ENCODE assay signal across 26 cellular contexts in the genomic region with DNA sequence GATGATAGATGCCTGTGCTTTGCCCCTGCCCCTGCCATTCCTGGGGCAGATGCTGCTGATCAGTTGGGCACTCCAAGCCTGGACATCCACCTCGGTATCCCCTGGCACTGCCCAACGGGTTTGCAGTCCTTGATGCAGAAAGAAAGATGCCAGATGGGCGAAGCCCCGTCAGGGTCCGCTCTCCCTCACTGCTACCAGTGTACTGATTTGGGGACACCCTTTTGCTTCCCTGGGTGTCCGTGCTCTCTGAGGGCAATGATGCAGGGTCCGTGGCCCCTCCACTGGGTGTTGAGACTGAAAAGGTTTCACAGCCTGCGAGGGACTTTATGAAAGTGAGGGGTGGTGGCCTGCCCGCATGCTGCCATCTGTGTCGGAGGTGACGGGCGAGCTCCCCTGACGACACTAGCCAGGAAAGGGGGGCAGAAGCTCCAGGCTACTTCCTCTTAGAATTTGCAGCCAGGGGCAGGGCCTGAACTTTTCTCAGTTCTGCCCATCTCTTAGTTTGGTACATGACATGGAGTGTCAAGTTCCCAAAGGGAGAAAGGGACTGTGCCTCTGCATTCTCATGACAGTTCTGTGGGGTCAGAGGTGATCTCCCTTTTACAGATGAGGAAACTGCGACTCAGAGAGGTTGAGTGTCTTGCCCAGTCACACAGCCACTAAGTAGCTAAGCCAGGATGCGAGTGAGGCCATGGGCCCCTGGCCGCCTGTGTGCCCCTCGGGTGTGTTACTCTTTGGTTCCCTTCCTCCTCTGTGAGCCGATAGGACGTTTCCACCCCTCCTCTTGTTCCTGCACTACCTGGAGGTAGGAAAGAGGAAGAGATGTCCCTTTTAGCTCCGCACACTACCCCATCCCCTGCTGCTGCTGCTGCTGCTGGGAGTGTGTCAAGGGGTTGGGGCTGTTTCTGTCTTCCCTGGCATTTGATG.
DNase-seq lines count a peak whose midpoint lies in the region; ATAC-seq and TF ChIP-seq lines count a peak whose summit lies in the region.
"Had no signal": no experiment of that assay in that cellular context is flagged by ENCODE, and none has a peak within 500 bp of the region (broad histone marks: within the 10 kb centered on the region; RNA-seq: fewer than 3 reads in every experiment).

No MANE protein-coding gene starts in this region.

- H3K27ac ChIP-seq in RWPE2 (ENCODE audit: poor library complexity, severe bottlenecking) (peak overlapping the region; percentile 77), aorta (ENCODE audit: low read depth in 1 of 2, low read length in 2 of 2) (no peak overlapping the region)
- H3K27ac ChIP-seq: 22Rv1, foreskin keratinocyte, hepatocyte, left ventricle myocardium inferior, psoas muscle had no signal

- H3K4me1 ChIP-seq in RWPE2 (ENCODE audit: insufficient read depth, poor library complexity, severe bottlenecking) (peaks cover 32% of the 10 kb centered on the region), aorta (ENCODE audit: control insufficient read depth in 1 of 2, insufficient read depth in 2 of 2, low read length in 2 of 2) (no peaks in the 10 kb centered on the region)
- H3K4me1 ChIP-seq: psoas muscle had no signal

- H3K4me3 ChIP-seq in RWPE2 (ENCODE audit: severe bottlenecking) (no peak overlapping the region), aorta (ENCODE audit: low read length in 2 of 2) (no peak overlapping the region)
- H3K4me3 ChIP-seq: hepatocyte, left ventricle myocardium inferior, psoas muscle had no signal

- H3K36me3 Mint-ChIP-seq in T-helper 1 cell treated with Interleukin-12 subunit alpha and Interleukin-12 subunit beta and Interleukin-4 antibody, amounts not matched to agents 30 μg/mL and 1 μg/mL, for 36 hours (ENCODE audit: low read depth) = peaks cover 16% of the 10 kb centered on the region
- H3K36me3 Mint-ChIP-seq in central memory CD8-positive, alpha-beta T cell (ENCODE audit: insufficient read depth) = peaks cover 20% of the 10 kb centered on the region
- H3K36me3 Mint-ChIP-seq in stimulated activated effector memory CD8-positive, alpha-beta T cell treated with anti-CD3 and anti-CD28 coated beads, Interleukin-12 subunit alpha, Interleukin-12 subunit beta, amount 100 ng/mL, for 72 hours = peaks cover 20% of the 10 kb centered on the region

- peak overlapping the region; percentile 41 for H3K27ac Mint-ChIP-seq in T-helper 1 cell treated with Interleukin-12 subunit alpha and Interleukin-12 subunit beta and Interleukin-4 antibody, amounts not matched to agents 30 μg/mL and 1 μg/mL, for 36 hours
- H3K27ac Mint-ChIP-seq in central memory CD8-positive, alpha-beta T cell (ENCODE audit: low read depth) = peak overlapping the region; percentile 83
- peak overlapping the region; percentile 54 for H3K27ac Mint-ChIP-seq in stimulated activated effector memory CD8-positive, alpha-beta T cell treated with anti-CD3 and anti-CD28 coated beads, Interleukin-12 subunit alpha, Interleukin-12 subunit beta, amount 100 ng/mL, for 72 hours
- H3K27ac Mint-ChIP-seq: activated CD4-positive, alpha-beta T cell treated with anti-CD3 and anti-CD28 coated beads, Interleukin-2, amount 10 ng/mL, durations not matched to agents 24 days and 14 days; mesothelial cell of epicardium; type B pancreatic cell had no signal

- peaks cover 10% of the 10 kb centered on the region for H3K9me3 ChIP-seq in RWPE2 (ENCODE audit: severe bottlenecking)
- no peaks in the 10 kb centered on the region for H3K9me3 ChIP-seq in aorta (ENCODE audit: control insufficient read depth, low read length)
- H3K9me3 ChIP-seq: left ventricle myocardium inferior, psoas muscle had no signal

- no peak for DNase-seq in T-helper 1 cell
- no peak for DNase-seq in RWPE2 (ENCODE audit: low spot score)
- DNase-seq in central memory CD8-positive, alpha-beta T cell (ENCODE audit: low spot score in 2 of 2) = no peak
- no peak for DNase-seq in stimulated activated effector memory CD8-positive, alpha-beta T cell treated with anti-CD3 and anti-CD28 coated beads, Interleukin-12 subunit alpha, Interleukin-12 subunit beta, amount 100 ng/mL, for 72 hours (ENCODE audit: low spot score in 2 of 2)
- no peak for DNase-seq in occipital lobe (lab: John Stamatoyannopoulos, UW)
- DNase-seq in aorta = no peak
- DNase-seq: activated CD4-positive, alpha-beta T cell treated with anti-CD3 and anti-CD28 coated beads, Interleukin-2, amount 10 ng/mL, durations not matched to agents 24 days and 14 days; activated CD8-positive, alpha-beta memory T cell treated with anti-CD3 and anti-CD28 coated beads, Interleukin-2, amount 50 U/mL, for 4 hours; amygdala; EL; foreskin keratinocyte; GOT3; left ventricle myocardium inferior; NCI-H1105 treated with DMSO at 0.1 percent for 48 hours; NCI-H2081 treated with DMSO at 0.1 percent for 48 hours; NCI-H82; psoas muscle; Right ventricle myocardium superior had no signal

- no peak for ATAC-seq in RWPE2 (ENCODE audit: low read depth)
- ATAC-seq in central memory CD8-positive, alpha-beta T cell (replicated peaks; ENCODE audit: extremely low read depth, poor library complexity, severe bottlenecking) = no peak
- no peak for ATAC-seq in stimulated activated effector memory CD8-positive, alpha-beta T cell treated with anti-CD3 and anti-CD28 coated beads, Interleukin-12 subunit alpha, Interleukin-12 subunit beta, amount 100 ng/mL, for 72 hours
- ATAC-seq in aorta (ENCODE audit: low FRiP score) = no peak
- no peak for ATAC-seq in GM18858 (IDR thresholded peaks at IDR 0.05; ENCODE audit: unreplicated experiment)
- ATAC-seq: foreskin keratinocyte, HepG2, psoas muscle had no signal

- H3K4me1 Mint-ChIP-seq in T-helper 1 cell treated with Interleukin-12 subunit alpha and Interleukin-12 subunit beta and Interleukin-4 antibody, amounts not matched to agents 30 μg/mL and 1 μg/mL, for 36 hours (ENCODE audit: low read depth) = peaks cover 15% of the 10 kb centered on the region
- H3K4me1 Mint-ChIP-seq in central memory CD8-positive, alpha-beta T cell = peaks cover 35% of the 10 kb centered on the region
- peaks cover 38% of the 10 kb centered on the region for H3K4me1 Mint-ChIP-seq in stimulated activated effector memory CD8-positive, alpha-beta T cell treated with anti-CD3 and anti-CD28 coated beads, Interleukin-12 subunit alpha, Interleukin-12 subunit beta, amount 100 ng/mL, for 72 hours
- H3K4me1 Mint-ChIP-seq: mesothelial cell of epicardium, neural crest cell had no signal

- H3K36me3 ChIP-seq in RWPE2 (ENCODE audit: low read depth) = peaks cover 70% of the 10 kb centered on the region
- peaks cover 0 to 9% of the 10 kb centered on the region in 2 donors for H3K36me3 ChIP-seq in aorta (ENCODE audit: control insufficient read depth in 1 of 2, insufficient read depth in 2 of 2, low read length in 1 of 2)

- 91 to 92% methylated on average over 18 to 20 of the region's 20 CpGs for WGBS in aorta, 2 donors

- intact Hi-C loops in aorta (cut with DNase I) = no loop called here

- no peak overlapping the region for H3K4me3 Mint-ChIP-seq in T-helper 1 cell treated with Interleukin-12 subunit alpha and Interleukin-12 subunit beta and Interleukin-4 antibody, amounts not matched to agents 30 μg/mL and 1 μg/mL, for 36 hours
- H3K4me3 Mint-ChIP-seq in central memory CD8-positive, alpha-beta T cell = no peak overlapping the region
- H3K4me3 Mint-ChIP-seq in stimulated activated effector memory CD8-positive, alpha-beta T cell treated with anti-CD3 and anti-CD28 coated beads, Interleukin-12 subunit alpha, Interleukin-12 subunit beta, amount 100 ng/mL, for 72 hours = no peak overlapping the region
- H3K4me3 Mint-ChIP-seq: activated CD4-positive, alpha-beta T cell treated with anti-CD3 and anti-CD28 coated beads, Interleukin-2, amount 10 ng/mL, durations not matched to agents 24 days and 14 days; mesothelial cell of epicardium; neural crest cell; type B pancreatic cell had no signal

- no peak for TF ChIP-seq CTCF in RWPE2 (IDR thresholded peaks at IDR 0.05; ENCODE audit: poor library complexity, severe bottlenecking)

- H3K27me3 ChIP-seq in RWPE2 (ENCODE audit: insufficient read depth, poor library complexity, severe bottlenecking) (no peaks in the 10 kb centered on the region), aorta (ENCODE audit: control insufficient read depth in 1 of 2, insufficient read depth in 2 of 2, low read length in 1 of 2) (no peaks in the 10 kb centered on the region)
- H3K27me3 ChIP-seq: foreskin keratinocyte, hepatocyte had no signal

- H3K27me3 Mint-ChIP-seq in T-helper 1 cell treated with Interleukin-12 subunit alpha and Interleukin-12 subunit beta and Interleukin-4 antibody, amounts not matched to agents 30 μg/mL and 1 μg/mL, for 36 hours (ENCODE audit: low read depth) = no peaks in the 10 kb centered on the region
- no peaks in the 10 kb centered on the region for H3K27me3 Mint-ChIP-seq in central memory CD8-positive, alpha-beta T cell
- H3K27me3 Mint-ChIP-seq: activated CD4-positive, alpha-beta T cell treated with anti-CD3 and anti-CD28 coated beads, Interleukin-2, amount 10 ng/mL, durations not matched to agents 24 days and 14 days; type B pancreatic cell had no signal

- no peaks in the 10 kb centered on the region for H3K9me3 Mint-ChIP-seq in T-helper 1 cell treated with Interleukin-12 subunit alpha and Interleukin-12 subunit beta and Interleukin-4 antibody, amounts not matched to agents 30 μg/mL and 1 μg/mL, for 36 hours
- no peaks in the 10 kb centered on the region for H3K9me3 Mint-ChIP-seq in central memory CD8-positive, alpha-beta T cell
- H3K9me3 Mint-ChIP-seq in stimulated activated effector memory CD8-positive, alpha-beta T cell treated with anti-CD3 and anti-CD28 coated beads, Interleukin-12 subunit alpha, Interleukin-12 subunit beta, amount 100 ng/mL, for 72 hours = no peaks in the 10 kb centered on the region
- H3K9me3 Mint-ChIP-seq: activated CD4-positive, alpha-beta T cell treated with anti-CD3 and anti-CD28 coated beads, Interleukin-2, amount 10 ng/mL, durations not matched to agents 24 days and 14 days; mesothelial cell of epicardium; neural crest cell; type B pancreatic cell had no signal
